9 cellular contexts compared by ENCODE assay signal in the genomic region with DNA sequence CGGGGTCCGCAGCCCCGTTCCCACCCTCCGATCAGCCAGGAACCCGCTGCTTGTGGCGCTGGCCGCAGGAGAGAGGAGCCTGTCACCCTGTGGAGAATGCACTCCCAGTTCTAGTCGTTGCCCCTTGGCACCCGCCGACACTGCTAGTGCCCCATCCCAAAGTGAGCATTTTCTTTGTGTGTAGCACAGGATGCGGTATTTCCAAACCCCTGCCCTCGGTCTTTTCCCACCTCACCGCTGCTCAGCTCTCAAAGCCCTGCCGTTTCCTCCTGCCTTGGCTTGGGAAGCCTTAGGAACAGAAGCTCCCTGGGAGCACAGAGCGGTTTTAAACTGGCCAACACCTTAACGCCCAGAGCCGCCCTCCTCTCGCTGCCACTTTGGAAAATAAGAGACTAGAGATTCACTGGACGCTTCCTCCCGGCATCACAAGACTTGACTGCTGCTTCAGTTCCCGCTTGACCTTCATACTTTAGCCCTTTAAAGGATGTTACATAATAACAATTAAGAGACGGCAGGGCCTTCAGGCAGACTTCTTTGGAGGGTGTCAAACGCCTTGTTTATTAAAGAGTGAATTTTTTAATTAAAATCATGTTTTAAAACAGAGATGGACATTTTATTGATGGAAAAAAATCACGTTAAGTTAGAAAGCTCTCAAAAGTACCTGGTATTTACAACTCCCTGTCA. TPM values are rescaled to one million over a fixed set of nuclear protein-coding genes. Genes with fewer than 3 reads are reported as not detected.
A peak's percentile ranks its signal among the peaks of the same experiment; 100 is the strongest.
DNase-seq lines count a peak whose midpoint lies in the region; ATAC-seq, FAIRE-seq and TF ChIP-seq lines count a peak whose summit lies in the region.
"Had no signal": no experiment of that assay in that cellular context is flagged by ENCODE, and none has a peak within 500 bp of the region (broad histone marks: within the 10 kb centered on the region; RNA-seq: fewer than 3 reads in every experiment).

No MANE protein-coding gene starts in this region.

- H3K4ac ChIP-seq in H9 (ENCODE audit: low read depth, low read length), result no peak overlapping the region

- no peak overlapping the region for H3K14ac ChIP-seq in H9 (ENCODE audit: insufficient read depth, low read length)

- POLR2A ChIA-PET in naive thymus-derived CD8-positive, alpha-beta T cell (lab: Charles Lee), result interaction anchor here (0.8 to 2.7 kb wide), 6 partner anchors 11 to 88 kb away, joined by 3 to 23 read pairs (median 5); a partner anchor contains a TSS

- no CpG with 5 or more reads among the region's 24 CpGs for WGBS in H9 (ENCODE audit: extremely low coverage, insufficient read length, low lambda C conversion rate)

- no peak overlapping the region for H2BK12ac ChIP-seq in H9 (ENCODE audit: insufficient read length, low read depth, low read length)

- H3K36me3 Mint-ChIP-seq in H9 (ENCODE audit: insufficient read depth in 1 of 3, low read depth in 3 of 3), result peaks cover 0 to 4% (median 4%) of the 10 kb centered on the region in 3 experiments; a peak in 4 of 7 replicates
- no peaks in the 10 kb centered on the region for H3K36me3 Mint-ChIP-seq in activated T-helper 17 cell treated with anti-CD3 and anti-CD28 coated beads, Interleukin-2, amount 50 U/mL, for 72 hours (ENCODE audit: low read depth)
- H3K36me3 Mint-ChIP-seq in naive thymus-derived CD8-positive, alpha-beta T cell, result peaks cover 4 to 26% (median 15%) of the 10 kb centered on the region in 3 donors

- H3K23me2 ChIP-seq in H9 (ENCODE audit: insufficient read length, low read depth, low read length, poor library complexity, severe bottlenecking), result peaks cover 12% of the 10 kb centered on the region

- no peaks in the 10 kb centered on the region for H3K79me1 ChIP-seq in H9 (ENCODE audit: insufficient read depth, low read depth, low read length, poor library complexity, severe bottlenecking)

- H2BK15ac ChIP-seq in H9 (ENCODE audit: low read depth, low read length), result no peak overlapping the region

- H3K4me3 ChIP-seq in fibroblast of villous mesenchyme (ENCODE audit: low read depth, low read length), result peak overlapping the region; percentile 83

- H3K79me2 ChIP-seq in H9 (ENCODE audit: insufficient read depth, low read length), result no peaks in the 10 kb centered on the region

- H4K5ac ChIP-seq in H9 (ENCODE audit: insufficient read length, low read depth, low read length), result no peak overlapping the region

- no peak overlapping the region for H4K91ac ChIP-seq in H9 (ENCODE audit: insufficient read length, low read depth, low read length)

- no peaks in the 10 kb centered on the region for H4K20me1 ChIP-seq in H9 (ENCODE audit: control insufficient read depth, insufficient read depth, insufficient read length)

- TF ChIP-seq CTCF in H9 (conservative IDR thresholded peaks at IDR 0.05) (no peak), fibroblast of villous mesenchyme (IDR thresholded peaks at IDR 0.05; ENCODE audit: insufficient read depth, low read depth, low read length) (no peak)

- H3K27me3 Mint-ChIP-seq in H9 (ENCODE audit: low read depth), result no peaks in the 10 kb centered on the region; the same call in 1 of the 2 replicates
- H3K27me3 Mint-ChIP-seq in activated T-helper 17 cell treated with anti-CD3 and anti-CD28 coated beads, Interleukin-2, amount 50 U/mL, for 72 hours, result no peaks in the 10 kb centered on the region
- no peaks in the 10 kb centered on the region for H3K27me3 Mint-ChIP-seq in naive thymus-derived CD8-positive, alpha-beta T cell

- H3K9me3 ChIP-seq in H9 (ENCODE audit: control insufficient read depth, low read depth, low read length), result no peaks in the 10 kb centered on the region

- H2BK120ac ChIP-seq in H9 (ENCODE audit: low read depth, low read length, poor library complexity, severe bottlenecking), result no peak overlapping the region

- H2BK5ac ChIP-seq in H9 (ENCODE audit: insufficient read length, low read length), result no peak overlapping the region

- H3K27ac ChIP-seq in H9 (ENCODE audit: insufficient read length, low read depth, low read length), result no peak overlapping the region

- peak overlapping the region; percentile 43 for H3K4me2 ChIP-seq in H9 (ENCODE audit: insufficient read depth, insufficient read length, low read length)

- no peaks in the 10 kb centered on the region; a peak in 1 of 5 replicates for H3K9me3 Mint-ChIP-seq in H9
- H3K9me3 Mint-ChIP-seq in activated T-helper 17 cell treated with anti-CD3 and anti-CD28 coated beads, Interleukin-2, amount 50 U/mL, for 72 hours, result no peaks in the 10 kb centered on the region
- no peaks in the 10 kb centered on the region for H3K9me3 Mint-ChIP-seq in naive thymus-derived CD8-positive, alpha-beta T cell

- no peak overlapping the region for H2BK20ac ChIP-seq in H9 (ENCODE audit: low read depth, low read length, poor library complexity, severe bottlenecking)

- H3K4me1 Mint-ChIP-seq in H9, result peaks cover 30 to 31% of the 10 kb centered on the region in 2 experiments
- no peaks in the 10 kb centered on the region for H3K4me1 Mint-ChIP-seq in activated T-helper 17 cell treated with anti-CD3 and anti-CD28 coated beads, Interleukin-2, amount 50 U/mL, for 72 hours
- H3K4me1 Mint-ChIP-seq in naive thymus-derived CD8-positive, alpha-beta T cell, result peaks cover 20 to 66% (median 50%) of the 10 kb centered on the region in 4 donors

- H3K18ac ChIP-seq in H9 (ENCODE audit: insufficient read length, low read depth, low read length), result no peak overlapping the region

- peak overlapping the region; percentile 35 to 88 (median 85); a peak in 6 of 7 replicates for H3K27ac Mint-ChIP-seq in H9
- H3K27ac Mint-ChIP-seq in activated T-helper 17 cell treated with anti-CD3 and anti-CD28 coated beads, Interleukin-2, amount 50 U/mL, for 72 hours, result peak overlapping the region; percentile 93
- peak overlapping the region; percentile 91 to 98 (median 97) for H3K27ac Mint-ChIP-seq in naive thymus-derived CD8-positive, alpha-beta T cell

- no peak overlapping the region for H3T11ph ChIP-seq in H9 (ENCODE audit: low read length)

- 0 out of 2 replicates have a peak, but pooled peaks cover 5% of the 10 kb centered on the region for H3K4me1 ChIP-seq in H9 (ENCODE audit: insufficient read depth, low read length)

- DNase-seq in DMS153 (lab: John Stamatoyannopoulos, UW), result peak; percentile 2
- peak; percentile 59 for DNase-seq in H9
- peak; percentile 48 for DNase-seq in NCI-H345 (lab: John Stamatoyannopoulos, UW)
- DNase-seq in fibroblast of villous mesenchyme (ENCODE audit: low read depth), result peak; percentile 66
- DNase-seq in naive thymus-derived CD8-positive, alpha-beta T cell, result peak in 3 of 10 donors; percentile 17 to 27 (median 26)
- peak; percentile 53 for DNase-seq in urothelium cell line (ENCODE audit: low spot score)

- no peak for FAIRE-seq in urothelium cell line (lab: Jason Lieb, UNC)
- FAIRE-seq: colon had no signal

- H2AFZ ChIP-seq in H9 (ENCODE audit: low read length), result no peak overlapping the region

- H2AK5ac ChIP-seq in H9 (ENCODE audit: insufficient read length, low read length), result no peak overlapping the region

- ATAC-seq in activated T-helper 17 cell treated with anti-CD3 and anti-CD28 coated beads, Interleukin-2, amount 50 U/mL, for 72 hours (replicated peaks), result peak; percentile 21
- peak; percentile 12 to 15 for ATAC-seq in naive thymus-derived CD8-positive, alpha-beta T cell
- no peak for ATAC-seq in esophagus mucosa

- peak overlapping the region; percentile 48 for H3K9ac ChIP-seq in H9 (ENCODE audit: extremely low read depth, insufficient read length, low read length)

- H3K4me3 Mint-ChIP-seq in H9, result peak overlapping the region; percentile 79 to 93
- H3K4me3 Mint-ChIP-seq in activated T-helper 17 cell treated with anti-CD3 and anti-CD28 coated beads, Interleukin-2, amount 50 U/mL, for 72 hours, result peak overlapping the region; percentile 91
- peak overlapping the region; percentile 87 to 95 (median 92) for H3K4me3 Mint-ChIP-seq in naive thymus-derived CD8-positive, alpha-beta T cell

- H4K8ac ChIP-seq in H9 (replicated peaks; ENCODE audit: insufficient read length, low read depth, low read length), result no peak overlapping the region

- H3K27me3 ChIP-seq in H9 (ENCODE audit: insufficient read depth, low read length), result no peaks in the 10 kb centered on the region

- H3K23ac ChIP-seq in H9 (ENCODE audit: insufficient read length, low read depth, low read length), result no peak overlapping the region

- H3K56ac ChIP-seq in H9 (ENCODE audit: insufficient read length, low read depth, low read length), result no peak overlapping the region

RNA-seq across cellular contexts. Expression of a gene that starts 0.8 kb away (rescaled TPM):
- 1.0 and 1.6 TPM in 2 replicates for total RNA-seq in H9 (2021)
- total RNA-seq in activated T-helper 17 cell treated with anti-CD3 and anti-CD28 coated beads, Interleukin-2, amount 50 U/mL, for 72 hours, result 1 to 10 TPM; 1.9 to 8.2 TPM
- total RNA-seq in fibroblast of villous mesenchyme, result 12.9 and 15.1 TPM in 2 replicates
- total RNA-seq in naive thymus-derived CD8-positive, alpha-beta T cell, result 10 to 100 TPM; 29.4 to 30.3 TPM
- 10 to 100 TPM; 19.3 to 28.4 (median 22.9) TPM for polyA plus RNA-seq in naive thymus-derived CD8-positive, alpha-beta T cell
- 3.8 TPM for total RNA-seq in esophagus mucosa

RNA-seq across cellular contexts. Expression of a gene that starts 35.1 kb away (rescaled TPM):
- total RNA-seq in H9 (2021) (20.1 and 21.8 TPM in 2 replicates), fibroblast of villous mesenchyme (not detected in 2 replicates), esophagus mucosa (0.08 TPM)
- under 1 TPM in 1 of 2 donors, not detected in 1; 0.67 TPM for total RNA-seq in activated T-helper 17 cell treated with anti-CD3 and anti-CD28 coated beads, Interleukin-2, amount 50 U/mL, for 72 hours
- 1 to 10 TPM; 1.8 to 2.9 TPM for total RNA-seq in naive thymus-derived CD8-positive, alpha-beta T cell
- not detected for polyA plus RNA-seq in naive thymus-derived CD8-positive, alpha-beta T cell
